14 cellular contexts compared by ENCODE assay signal in genomic region chr1:47664356-47664755, GRCh38.
"Had no signal": no experiment of that assay in that cellular context is flagged by ENCODE, and none has a peak within 500 bp of the region (broad histone marks: within the 10 kb centered on the region; RNA-seq: fewer than 3 reads in every experiment).

No MANE protein-coding gene starts in this region.

- H3K36me3 ChIP-seq: adrenal gland, pancreas, transverse colon had no signal

- ATAC-seq: activated CD8-positive, alpha-beta T cell treated with anti-CD3 and anti-CD28 coated beads for 36 hours; activated naive CD4-positive, alpha-beta T cell treated with anti-CD3 and anti-CD28 coated beads, Interleukin-2, amount 50 U/mL, for 72 hours; activated T-cell treated with anti-CD3 and anti-CD28 coated beads, Interleukin-2, amount 50 U/mL, for 72 hours; naive thymus-derived CD4-positive, alpha-beta T cell; pancreas; sciatic nerve had no signal

- H3K27me3 ChIP-seq: adrenal gland, pancreas, transverse colon had no signal

- H3K4me1 ChIP-seq: adrenal gland, pancreas, transverse colon had no signal

- H3K4me3 ChIP-seq: adrenal gland, pancreas, transverse colon had no signal

- H3K9me3 ChIP-seq: adrenal gland, pancreas, transverse colon had no signal

- H3K27ac ChIP-seq: adrenal gland, pancreas, transverse colon had no signal

- DNase-seq: activated CD4-positive, alpha-beta T cell treated with anti-CD3 and anti-CD28 coated beads, Interleukin-2, amount 10 ng/mL, durations not matched to agents 24 days and 14 days; activated CD8-positive, alpha-beta T cell treated with anti-CD3 and anti-CD28 coated beads for 36 hours; activated gamma-delta T cell treated with Interleukin-2 at 50 U/mL for 16 hours; activated T-cell treated with anti-CD3 and anti-CD28 coated beads, Interleukin-2, amount 50 U/mL, for 72 hours; cerebellar nuclear complex; effector memory CD4-positive, alpha-beta T cell; naive thymus-derived CD4-positive, alpha-beta T cell; pancreas; stimulated activated naive CD4-positive, alpha-beta T cell; T1000; transverse colon had no signal
